ENCODE assay signal across 28 cellular contexts in genomic region chr1:23896491-23896890, GRCh38. TPM values are rescaled to one million over a fixed set of nuclear protein-coding genes. Genes with fewer than 3 reads are reported as not detected.
DNase-seq lines count a peak whose midpoint lies in the region; ATAC-seq, FAIRE-seq and TF ChIP-seq lines count a peak whose summit lies in the region.
"Had no signal": no experiment of that assay in that cellular context is flagged by ENCODE, and none has a peak within 500 bp of the region (broad histone marks: within the 10 kb centered on the region; RNA-seq: fewer than 3 reads in every experiment).

No MANE protein-coding gene starts in this region.

- intact Hi-C loops in CD14-positive monocyte (cut with micrococcal nuclease), result no loop called here

- CTCF ChIA-PET in T-cell (lab: Charles Lee), result interaction anchor here (0.5 to 1.0 kb wide), 3 partner anchors 28 to 88 kb away, joined by 3 to 8 read pairs (median 6); no protein-coding TSS in a partner anchor

- H3K36me3 Mint-ChIP-seq in CD14-positive monocyte, result peaks cover 1 to 8% of the 10 kb centered on the region in 2 donors
- H3K36me3 Mint-ChIP-seq in T-cell, result no peaks in the 10 kb centered on the region
- peaks cover 3 to 8% of the 10 kb centered on the region in 2 donors for H3K36me3 Mint-ChIP-seq in naive B cell
- H3K36me3 Mint-ChIP-seq in activated T-helper 17 cell treated with anti-CD3 and anti-CD28 coated beads, Interleukin-2, amount 50 U/mL, for 72 hours (ENCODE audit: low read depth), result no peaks in the 10 kb centered on the region
- peaks cover 18% of the 10 kb centered on the region for H3K36me3 Mint-ChIP-seq in stimulated activated effector memory CD8-positive, alpha-beta T cell treated with anti-CD3 and anti-CD28 coated beads, Interleukin-12 subunit alpha, Interleukin-12 subunit beta, amount 100 ng/mL, for 72 hours
- H3K36me3 Mint-ChIP-seq: CD4-positive, CD25-positive, alpha-beta regulatory T cell had no signal

- no peak for TF ChIP-seq CTCF in CD14-positive monocyte (IDR thresholded peaks at IDR 0.05)

- H3K4me3 Mint-ChIP-seq in CD14-positive monocyte (peak overlapping the region in 1 of 2 donors; percentile 48), T-cell (peak overlapping the region in 1 of 3 donors; percentile 25), naive B cell (peak overlapping the region; percentile 19 to 78 (median 72))
- no peak overlapping the region for H3K4me3 Mint-ChIP-seq in activated T-helper 17 cell treated with anti-CD3 and anti-CD28 coated beads, Interleukin-2, amount 50 U/mL, for 72 hours
- H3K4me3 Mint-ChIP-seq in stimulated activated effector memory CD8-positive, alpha-beta T cell treated with anti-CD3 and anti-CD28 coated beads, Interleukin-12 subunit alpha, Interleukin-12 subunit beta, amount 100 ng/mL, for 72 hours, result no peak overlapping the region

- H3K9me3 Mint-ChIP-seq in CD14-positive monocyte, result no peaks in the 10 kb centered on the region
- H3K9me3 Mint-ChIP-seq in T-cell, result no peaks in the 10 kb centered on the region
- no peaks in the 10 kb centered on the region for H3K9me3 Mint-ChIP-seq in naive B cell
- no peaks in the 10 kb centered on the region for H3K9me3 Mint-ChIP-seq in activated T-helper 17 cell treated with anti-CD3 and anti-CD28 coated beads, Interleukin-2, amount 50 U/mL, for 72 hours
- no peaks in the 10 kb centered on the region for H3K9me3 Mint-ChIP-seq in stimulated activated effector memory CD8-positive, alpha-beta T cell treated with anti-CD3 and anti-CD28 coated beads, Interleukin-12 subunit alpha, Interleukin-12 subunit beta, amount 100 ng/mL, for 72 hours

- H3K27ac Mint-ChIP-seq in CD14-positive monocyte (peak overlapping the region; percentile 93 to 98 (median 96)), T-cell (peak overlapping the region in 1 of 2 donors; percentile 11), naive B cell (peak overlapping the region; percentile 77 to 96 (median 92))
- H3K27ac Mint-ChIP-seq in activated T-helper 17 cell treated with anti-CD3 and anti-CD28 coated beads, Interleukin-2, amount 50 U/mL, for 72 hours, result no peak overlapping the region
- H3K27ac Mint-ChIP-seq in stimulated activated effector memory CD8-positive, alpha-beta T cell treated with anti-CD3 and anti-CD28 coated beads, Interleukin-12 subunit alpha, Interleukin-12 subunit beta, amount 100 ng/mL, for 72 hours, result no peak overlapping the region

- DNase-seq in CD14-positive monocyte (ENCODE audit: low spot score) (no peak), GM12891 (ENCODE audit: insufficient read length, low spot score) (no peak), T-cell (peak in 10 of 34 experiments; percentile 6 to 31 (median 14)), naive B cell (peak; percentile 38), NOMO-1 treated with DMSO at 0.1 percent for 48 hours (lab: John Stamatoyannopoulos, UW; ENCODE audit: unreplicated experiment) (no peak), SIG-M5 (lab: John Stamatoyannopoulos, UW) (no peak)
- no peak for DNase-seq in stimulated activated effector memory CD8-positive, alpha-beta T cell treated with anti-CD3 and anti-CD28 coated beads, Interleukin-12 subunit alpha, Interleukin-12 subunit beta, amount 100 ng/mL, for 72 hours (ENCODE audit: low spot score in 2 of 2)
- DNase-seq: activated CD4-positive, alpha-beta T cell treated with anti-CD3 and anti-CD28 coated beads, Interleukin-2, amount 50 U/mL, for 4 hours; activated CD4-positive, CD25-positive, alpha-beta regulatory T cell; activated CD8-positive, alpha-beta memory T cell treated with anti-CD3 and anti-CD28 coated beads, Interleukin-2, amount 50 U/mL, for 48 hours; effector CD8-positive, alpha-beta T cell; erythroblast; heart left ventricle; left colon; mesendoderm; NCI-H1417; NCI-H2081; NCI-H446; ovary; Right ventricle myocardium superior; stimulated activated CD4-positive, alpha-beta T cell treated with anti-CD3 and anti-CD28 coated beads, Interleukin-4, amount 100 ng/mL, for 1 hour; stimulated activated naive CD4-positive, alpha-beta T cell treated with Interleukin-2 at 50 U/mL for 16 hours had no signal

- TF ChIP-seq POLR2A in GM12891 (IDR thresholded peaks at IDR 0.05; ENCODE audit: low read depth, low read length), result no peak

- peak; percentile 69 for FAIRE-seq in GM12891 (lab: Jason Lieb, UNC)

- ATAC-seq in T-cell (replicated peaks in 1 of 4), result peak; percentile 55 to 96 (median 78)
- ATAC-seq in naive B cell (ENCODE audit: low read depth in 2 of 2), result peak; percentile 76 to 78
- ATAC-seq in activated T-helper 17 cell treated with anti-CD3 and anti-CD28 coated beads, Interleukin-2, amount 50 U/mL, for 72 hours (replicated peaks), result no peak
- no peak for ATAC-seq in stimulated activated effector memory CD8-positive, alpha-beta T cell treated with anti-CD3 and anti-CD28 coated beads, Interleukin-12 subunit alpha, Interleukin-12 subunit beta, amount 100 ng/mL, for 72 hours
- ATAC-seq: body of pancreas, heart left ventricle had no signal

- POLR2A ChIA-PET in T-cell (lab: Charles Lee), result interaction anchor here in 1 of 2 donors (0.7 kb wide), 1 partner anchor 1536 kb away, joined by 11 read pairs; no protein-coding TSS in a partner anchor

- H3K27me3 Mint-ChIP-seq in CD14-positive monocyte (ENCODE audit: low read depth in 3 of 3) (peaks cover 2 to 25% (median 11%) of the 10 kb centered on the region in 3 donors), T-cell (peaks cover 0 to 4% of the 10 kb centered on the region in 2 donors), naive B cell (no peaks in the 10 kb centered on the region)
- peaks cover 23% of the 10 kb centered on the region for H3K27me3 Mint-ChIP-seq in activated T-helper 17 cell treated with anti-CD3 and anti-CD28 coated beads, Interleukin-2, amount 50 U/mL, for 72 hours

- H3K4me1 Mint-ChIP-seq in CD14-positive monocyte (peaks cover 59% of the 10 kb centered on the region), T-cell (peaks cover 13 to 26% (median 15%) of the 10 kb centered on the region in 3 donors), naive B cell (peaks cover 53 to 90% (median 78%) of the 10 kb centered on the region in 3 donors)
- H3K4me1 Mint-ChIP-seq in activated T-helper 17 cell treated with anti-CD3 and anti-CD28 coated beads, Interleukin-2, amount 50 U/mL, for 72 hours, result peaks cover 6% of the 10 kb centered on the region
- peaks cover 30% of the 10 kb centered on the region for H3K4me1 Mint-ChIP-seq in stimulated activated effector memory CD8-positive, alpha-beta T cell treated with anti-CD3 and anti-CD28 coated beads, Interleukin-12 subunit alpha, Interleukin-12 subunit beta, amount 100 ng/mL, for 72 hours

TF ChIP-seq in GM12891, 5 proteins besides CTCF, POLR2A, EP300 and RAD21:
- TF ChIP-seq POLR2AphosphoS5 (IDR thresholded peaks at IDR 0.05; ENCODE audit: low read depth, low read length) (no peak), TAF1 (IDR thresholded peaks at IDR 0.05; ENCODE audit: low read depth, low read length) (no peak), POU2F2 (IDR thresholded peaks at IDR 0.05; ENCODE audit: low read depth, low read length) (no peak)

RNA-seq across cellular contexts. Expression of gene CNR2, which starts 16.7 kb away (rescaled TPM):
- polyA plus RNA-seq in CD14-positive monocyte (under 1 TPM; 0.03 to 0.12 TPM), naive B cell (ENCODE audit: low read depth in 6 of 6) (10 to 100 TPM; 28.7 to 66.0 (median 47.1) TPM)
- 3.7 TPM for polyA plus RNA-seq in GM12891 (2012; ENCODE audit: low read depth, missing spikeins)
- 1 to 10 TPM in 4 of 5 donors, under 1 TPM in 1; 0.67 to 2.1 (median 1.5) TPM for total RNA-seq in T-cell
- total RNA-seq in activated T-helper 17 cell treated with anti-CD3 and anti-CD28 coated beads, Interleukin-2, amount 50 U/mL, for 72 hours, result under 1 TPM; 0.04 to 0.08 TPM
- total RNA-seq: body of pancreas, fibroblast of villous mesenchyme, PC-9, Right ventricle myocardium superior had no signal
- polyA plus RNA-seq: AG04450 had no signal

RNA-seq across cellular contexts. Expression of gene FUCA1, which starts 28.4 kb away (rescaled TPM):
- polyA plus RNA-seq in CD14-positive monocyte (10 to 100 TPM; 96.6 to 97.7 TPM), naive B cell (ENCODE audit: low read depth in 6 of 6) (1 to 10 TPM; 3.2 to 9.6 (median 7.2) TPM)
- polyA plus RNA-seq in GM12891 (2012; ENCODE audit: low read depth, missing spikeins), result 36.4 TPM
- 10 to 100 TPM in 3 of 5 donors, 1 to 10 TPM in 2; 5.6 to 11.5 (median 10.7) TPM for total RNA-seq in T-cell
- total RNA-seq in activated T-helper 17 cell treated with anti-CD3 and anti-CD28 coated beads, Interleukin-2, amount 50 U/mL, for 72 hours, result 1 to 10 TPM; 4.8 to 5.2 TPM

Comparison
In these comparisons a context has a peak if more than half of its experiments do, and no peak if none do; other contexts are left out.
1. H3K27ac Mint-ChIP-seq: peak in CD14-positive monocyte (7 of 7) and naive B cell (6 of 6); none in activated T-helper 17 cell treated with anti-CD3 and anti-CD28 coated beads, Interleukin-2, amount 50 U/mL, for 72 hours (single experiment) and stimulated activated effector memory CD8-positive, alpha-beta T cell treated with anti-CD3 and anti-CD28 coated beads, Interleukin-12 subunit alpha, Interleukin-12 subunit beta, amount 100 ng/mL, for 72 hours (single experiment).
2. H3K4me3 Mint-ChIP-seq: peak in naive B cell (8 of 8); none in activated T-helper 17 cell treated with anti-CD3 and anti-CD28 coated beads, Interleukin-2, amount 50 U/mL, for 72 hours (single experiment) and stimulated activated effector memory CD8-positive, alpha-beta T cell treated with anti-CD3 and anti-CD28 coated beads, Interleukin-12 subunit alpha, Interleukin-12 subunit beta, amount 100 ng/mL, for 72 hours (single experiment).
3. ATAC-seq: peak in T-cell (4 of 4) and naive B cell (2 of 2); none in activated T-helper 17 cell treated with anti-CD3 and anti-CD28 coated beads, Interleukin-2, amount 50 U/mL, for 72 hours (single experiment) and stimulated activated effector memory CD8-positive, alpha-beta T cell treated with anti-CD3 and anti-CD28 coated beads, Interleukin-12 subunit alpha, Interleukin-12 subunit beta, amount 100 ng/mL, for 72 hours (single experiment).